ENCODE assay signal across 11 cellular contexts in the genomic region with DNA sequence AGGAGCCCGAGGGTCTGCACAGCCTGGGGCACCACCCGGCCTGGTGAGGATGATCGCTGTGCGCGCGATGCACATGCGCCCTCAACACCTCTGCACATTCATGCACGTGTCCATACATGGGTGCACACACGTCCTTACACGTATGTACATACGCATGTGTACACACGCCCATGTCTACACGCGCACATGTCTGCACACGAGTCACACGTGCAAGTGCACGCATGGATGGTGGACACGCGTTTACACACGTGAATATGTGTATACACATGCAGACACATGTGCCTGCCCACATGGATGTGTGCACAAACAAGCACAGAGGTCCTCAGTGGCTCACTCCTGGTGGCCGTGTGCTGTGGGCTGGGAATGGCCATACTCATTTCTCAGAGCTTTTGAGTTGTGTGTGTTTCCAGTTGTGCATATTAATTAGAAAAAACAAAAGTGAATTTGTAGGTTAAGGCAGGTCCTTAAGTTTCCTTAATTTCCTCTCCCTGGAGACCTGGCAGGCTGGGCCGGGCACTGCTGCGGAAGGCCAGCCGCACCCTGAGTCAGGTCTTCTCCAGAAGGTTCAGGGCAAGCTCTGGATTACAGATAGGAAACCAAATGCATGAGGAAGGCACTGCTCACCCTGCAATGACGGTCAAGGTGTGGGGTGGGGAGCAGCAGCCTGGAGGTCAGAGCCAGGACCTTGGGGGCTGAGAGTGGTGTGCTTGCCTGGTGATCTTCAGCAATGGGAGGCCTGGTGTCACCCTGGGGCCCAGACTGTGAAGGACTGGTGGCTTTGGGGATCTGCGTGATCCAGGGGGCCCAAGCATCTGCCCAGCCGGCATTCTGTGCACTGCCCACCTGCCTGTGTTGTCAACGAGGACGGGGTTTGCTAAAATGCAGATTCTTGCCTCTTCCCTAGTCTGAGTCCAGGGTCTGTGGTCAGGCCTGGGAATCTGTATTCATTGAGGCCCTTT. TPM values are rescaled to one million over a fixed set of nuclear protein-coding genes. Genes with fewer than 3 reads are reported as not detected.
A peak's percentile ranks its signal among the peaks of the same experiment; 100 is the strongest.
DNase-seq lines count a peak whose midpoint lies in the region; ATAC-seq and TF ChIP-seq lines count a peak whose summit lies in the region.
"Had no signal": no experiment of that assay in that cellular context is flagged by ENCODE, and none has a peak within 500 bp of the region (broad histone marks: within the 10 kb centered on the region; RNA-seq: fewer than 3 reads in every experiment).

No MANE protein-coding gene starts in this region.

- no peak for TF ChIP-seq CTCF in body of pancreas (IDR thresholded peaks at IDR 0.05)

- peak overlapping the region; percentile 20 for H3K18ac ChIP-seq in neuronal stem cell (ENCODE audit: low read length)

- no peak overlapping the region for H2AK5ac ChIP-seq in neuronal stem cell (ENCODE audit: low read depth, low read length)

- H3K4ac ChIP-seq in neuronal stem cell (ENCODE audit: low read length) = no peak overlapping the region

- ATAC-seq in CD4-positive, CD25-positive, alpha-beta regulatory T cell (ENCODE audit: low read depth in 2 of 2) = no peak
- no peak for ATAC-seq in body of pancreas
- no peak for ATAC-seq in GM21515 (IDR thresholded peaks at IDR 0.05; ENCODE audit: unreplicated experiment)
- ATAC-seq in GM21423 (IDR thresholded peaks at IDR 0.05; ENCODE audit: unreplicated experiment) = no peak

- H4K91ac ChIP-seq in neuronal stem cell (ENCODE audit: low read depth, low read length, poor library complexity) = no peak overlapping the region

- no peak overlapping the region for H3K4me3 ChIP-seq in CD4-positive, CD25-positive, alpha-beta regulatory T cell (ENCODE audit: low read depth, low read length)
- H3K4me3 ChIP-seq in body of pancreas (no peak overlapping the region), neuronal stem cell (ENCODE audit: low read length in 2 of 2) (no peak overlapping the region)
- H3K4me3 ChIP-seq: tibial artery had no signal

- no peak overlapping the region for H2BK120ac ChIP-seq in neuronal stem cell (ENCODE audit: low read depth, low read length)

- no peaks in the 10 kb centered on the region for H3K36me3 Mint-ChIP-seq in CD4-positive, CD25-positive, alpha-beta regulatory T cell

- H2BK15ac ChIP-seq in neuronal stem cell (ENCODE audit: low read length) = no peak overlapping the region

- no peaks in the 10 kb centered on the region for H3K27me3 Mint-ChIP-seq in CD4-positive, CD25-positive, alpha-beta regulatory T cell

- no peak overlapping the region for H2BK5ac ChIP-seq in neuronal stem cell (ENCODE audit: low read length)

- 38 to 89% methylated on average over 5 to 29 of the region's 29 CpGs for WGBS in body of pancreas, 2 donors
- no CpG with 5 or more reads among the region's 29 CpGs for WGBS in neuronal stem cell (ENCODE audit: extremely low coverage in 2 of 2, insufficient read length in 2 of 2, insufficient replicate concordance in 1 of 2), 2 donors

- H3K23ac ChIP-seq in neuronal stem cell (ENCODE audit: low read depth, low read length, poor library complexity) = no peak overlapping the region

- H4K8ac ChIP-seq in neuronal stem cell (ENCODE audit: low read depth, low read length) = peak overlapping the region; percentile 96

- DNase-seq in CD4-positive, CD25-positive, alpha-beta regulatory T cell = peak; percentile 18 to 65 (median 50)
- DNase-seq in T-helper 1 cell = peak in 3 of 5 donors; percentile 25 to 61 (median 29)
- peak; percentile 41 to 53 (median 48) for DNase-seq in body of pancreas
- DNase-seq in neuronal stem cell (ENCODE audit: low spot score) = no peak
- DNase-seq in HT-29 (ENCODE audit: low spot score) = no peak
- DNase-seq in iPS-NIHi11 (ENCODE audit: low spot score) = no peak
- DNase-seq: tibial artery had no signal

- H2AFZ ChIP-seq in neuronal stem cell (ENCODE audit: low read length) = no peak overlapping the region

- H3K79me1 ChIP-seq in neuronal stem cell (ENCODE audit: low read depth, low read length) = peaks cover 6% of the 10 kb centered on the region

- peak overlapping the region in 1 of 3 donors; percentile 69 for H3K27ac Mint-ChIP-seq in CD4-positive, CD25-positive, alpha-beta regulatory T cell

- no peak overlapping the region for H3K27ac ChIP-seq in CD4-positive, CD25-positive, alpha-beta regulatory T cell (ENCODE audit: insufficient read depth, low read length, poor library complexity, severe bottlenecking)
- H3K27ac ChIP-seq in body of pancreas (no peak overlapping the region), neuronal stem cell (replicated peaks; ENCODE audit: low read length) (no peak overlapping the region)
- H3K27ac ChIP-seq: C4-2B, tibial artery had no signal

- H3K9me3 Mint-ChIP-seq in CD4-positive, CD25-positive, alpha-beta regulatory T cell = peaks cover 0 to 3% (median 0%) of the 10 kb centered on the region in 7 donors

- H3K36me3 ChIP-seq in CD4-positive, CD25-positive, alpha-beta regulatory T cell (ENCODE audit: control insufficient read depth, insufficient read depth, low read length) = no peaks in the 10 kb centered on the region
- H3K36me3 ChIP-seq in body of pancreas (replicated peaks in 1 of 2; ENCODE audit: insufficient read depth in 1 of 2, low read depth in 2 of 2) = no peaks in the 10 kb centered on the region
- H3K36me3 ChIP-seq in neuronal stem cell (replicated peaks in 1 of 2; ENCODE audit: control insufficient read depth in 2 of 2, insufficient read depth in 2 of 2, low read length in 2 of 2) = peaks cover 4 to 6% of the 10 kb centered on the region in 2 donors
- H3K36me3 ChIP-seq: tibial artery had no signal

- H3K14ac ChIP-seq in neuronal stem cell (ENCODE audit: low read length) = no peak overlapping the region

- peaks cover 0 to 14% (median 3%) of the 10 kb centered on the region in 4 donors for H3K4me1 Mint-ChIP-seq in CD4-positive, CD25-positive, alpha-beta regulatory T cell

- H2BK12ac ChIP-seq in neuronal stem cell (ENCODE audit: low read length) = peak overlapping the region; percentile 7

- H3K4me1 ChIP-seq in CD4-positive, CD25-positive, alpha-beta regulatory T cell (ENCODE audit: control insufficient read depth, insufficient read depth, low read length, poor library complexity, severe bottlenecking) = peaks cover 11% of the 10 kb centered on the region
- H3K4me1 ChIP-seq in body of pancreas = peaks cover 6% of the 10 kb centered on the region
- peaks cover 7 to 8% of the 10 kb centered on the region in 2 donors for H3K4me1 ChIP-seq in neuronal stem cell (ENCODE audit: control insufficient read depth in 2 of 2, insufficient read depth in 1 of 2, low read depth in 1 of 2, low read length in 2 of 2)

- no peak overlapping the region for H3K4me2 ChIP-seq in neuronal stem cell (ENCODE audit: insufficient read depth, low read length, poor library complexity, severe bottlenecking)

- H3K27me3 ChIP-seq in CD4-positive, CD25-positive, alpha-beta regulatory T cell (ENCODE audit: control insufficient read depth, insufficient read depth, low read length) = no peaks in the 10 kb centered on the region
- H3K27me3 ChIP-seq in body of pancreas = no peaks in the 10 kb centered on the region
- H3K27me3 ChIP-seq in neuronal stem cell (ENCODE audit: control insufficient read depth in 3 of 3, insufficient read depth in 3 of 3, low read depth in 1 of 3, low read length in 3 of 3) = peaks cover 0 to 6% (median 0%) of the 10 kb centered on the region in 3 experiments

- H3K9me3 ChIP-seq in CD4-positive, CD25-positive, alpha-beta regulatory T cell (ENCODE audit: control insufficient read depth in 2 of 2, low read length in 2 of 2) = no peaks in the 10 kb centered on the region
- H3K9me3 ChIP-seq in body of pancreas (no peaks in the 10 kb centered on the region), neuronal stem cell (replicated peaks in 1 of 2; ENCODE audit: control insufficient read depth in 2 of 2, insufficient read depth in 1 of 2, low read depth in 1 of 2, low read length in 2 of 2) (peaks cover 0 to 10% of the 10 kb centered on the region in 2 donors)
- H3K9me3 ChIP-seq: tibial artery had no signal

- no peak overlapping the region for H3K9ac ChIP-seq in neuronal stem cell (ENCODE audit: low read depth, low read length, poor library complexity)

- peak overlapping the region in 1 of 4 donors; percentile 88 for H3K4me3 Mint-ChIP-seq in CD4-positive, CD25-positive, alpha-beta regulatory T cell

- TF ChIP-seq POLR2A in body of pancreas (IDR thresholded peaks at IDR 0.05) = no peak

- intact Hi-C loops in body of pancreas (cut with DNase I) = no loop called here

RNA-seq across cellular contexts. Expression of a gene that starts 1.3 kb away (rescaled TPM):
- total RNA-seq in CD4-positive, CD25-positive, alpha-beta regulatory T cell = 106 TPM
- polyA plus RNA-seq in CD4-positive, CD25-positive, alpha-beta regulatory T cell = not detected
- total RNA-seq in body of pancreas = not detected
- not detected for polyA plus RNA-seq in neuronal stem cell (2013, experiment 1 of 2)
- not detected for polyA plus RNA-seq in neuronal stem cell (2013, experiment 2 of 2)
- not detected in 2 replicates for total RNA-seq in HT-29 (2014; rRNA removed; shearing (Covaris generic))
- total RNA-seq: kidney epithelial cell had no signal

RNA-seq across cellular contexts. Expression of a gene that starts 29.8 kb away (rescaled TPM):
- total RNA-seq in CD4-positive, CD25-positive, alpha-beta regulatory T cell = 19.3 TPM
- polyA plus RNA-seq in CD4-positive, CD25-positive, alpha-beta regulatory T cell = 10 to 100 TPM; 11.4 to 18.0 (median 15.1) TPM
- 10 to 100 TPM; 12.5 to 19.1 TPM for total RNA-seq in body of pancreas
- polyA plus RNA-seq in neuronal stem cell (2013, experiment 1 of 2) = 31.5 TPM
- polyA plus RNA-seq in neuronal stem cell (2013, experiment 2 of 2) = 31.4 TPM
- 37.3 and 42.5 TPM in 2 replicates for total RNA-seq in HT-29 (2014; rRNA removed; shearing (Covaris generic))

Comparison
In these comparisons a context has a peak if more than half of its experiments do, and no peak if none do; other contexts are left out.
1. DNase-seq: peak in CD4-positive, CD25-positive, alpha-beta regulatory T cell (3 of 3), T-helper 1 cell (3 of 5) and body of pancreas (4 of 4); none in neuronal stem cell (single experiment), HT-29 (single experiment) and iPS-NIHi11 (single experiment).
2. RNA of a gene that starts 1.3 kb away (total RNA-seq): 106 TPM in CD4-positive, CD25-positive, alpha-beta regulatory T cell (single experiment); not detected in body of pancreas and not detected in HT-29; every median in the first group is over 100 times any median in the second.